8 cellular contexts compared by ENCODE assay signal in genomic region chr15:41827290-41827879, GRCh38. TPM values are rescaled to one million over a fixed set of nuclear protein-coding genes. Genes with fewer than 3 reads are reported as not detected.
DNase-seq lines count a peak whose midpoint lies in the region; ATAC-seq and TF ChIP-seq lines count a peak whose summit lies in the region.

No MANE protein-coding gene starts in this region.

- H3K27me3 ChIP-seq in esophagus (ENCODE audit: control insufficient read depth in 1 of 2, insufficient read depth in 2 of 2, low read length in 2 of 2) (no peaks in the 10 kb centered on the region), neutrophil (peaks cover 13% of the 10 kb centered on the region)

- 2 to 3% methylated on average over 35 to 37 of the region's 37 CpGs for WGBS in esophagus, 2 donors

- H3K27me3 Mint-ChIP-seq in WTC11 (ENCODE audit: low read depth) = no peaks in the 10 kb centered on the region

- H3K4me3 ChIP-seq in esophagus (ENCODE audit: low read depth in 1 of 2, low read length in 2 of 2) (peak overlapping the region; percentile 39 to 79), neutrophil (ENCODE audit: low read depth in 1 of 2, low read length in 1 of 2) (peak overlapping the region; percentile 93 to 96)

- POLR2A ChIA-PET in WTC11 (lab: Charles Lee) = interaction anchor here (0.8 to 3.5 kb wide), 3 partner anchors 11 to 53 kb away, joined by 4 to 15 read pairs (median 4); partner anchors contain the start of gene MAPKBP1

- H3K9me3 ChIP-seq in esophagus (ENCODE audit: control insufficient read depth in 2 of 2, insufficient read depth in 1 of 2, low read depth in 1 of 2, low read length in 1 of 2) (no peaks in the 10 kb centered on the region), neutrophil (no peaks in the 10 kb centered on the region)

- H3K9me3 Mint-ChIP-seq in WTC11 = no peaks in the 10 kb centered on the region

- H3K36me3 Mint-ChIP-seq in WTC11 = peaks cover 2% of the 10 kb centered on the region; the same call in 1 of the 2 replicates

- H3K4me1 ChIP-seq in esophagus (ENCODE audit: control insufficient read depth in 2 of 2, insufficient read depth in 2 of 2, low read length in 1 of 2) (peaks cover 2 to 29% of the 10 kb centered on the region in 2 donors), neutrophil (ENCODE audit: control insufficient read depth in 1 of 2, insufficient read depth in 1 of 2, low read depth in 1 of 2, low read length in 1 of 2) (peaks cover 22 to 25% of the 10 kb centered on the region in 2 experiments)

- DNase-seq in WTC11 (ENCODE audit: low spot score) (peak; percentile 55), RPMI8226 (no peak), SK-N-DZ (ENCODE audit: low spot score) (no peak), cortex of kidney (lab: John Stamatoyannopoulos, UW) (no peak)

- H3K27ac Mint-ChIP-seq in WTC11 = no peak overlapping the region

- peaks cover 7% of the 10 kb centered on the region for H3K4me1 Mint-ChIP-seq in WTC11

- H3K4me3 Mint-ChIP-seq in WTC11 = peak overlapping the region; percentile 92

- no peak for TF ChIP-seq CTCF in C4-2B (conservative IDR thresholded peaks at IDR 0.05)
- no peak for TF ChIP-seq CTCF in WTC11 (IDR thresholded peaks at IDR 0.05)
- no peak for TF ChIP-seq CTCF in neutrophil (IDR thresholded peaks at IDR 0.05)

- CTCF ChIA-PET in WTC11 (lab: Charles Lee) = interaction anchor here (0.8 to 3.9 kb wide), 12 partner anchors 18 to 361 kb away, joined by 3 to 56 read pairs (median 4); partner anchors contain the start of gene MAPKBP1

- H3K36me3 ChIP-seq in esophagus (ENCODE audit: control insufficient read depth in 2 of 2, insufficient read depth in 2 of 2, low read length in 1 of 2) (peaks cover 14 to 40% of the 10 kb centered on the region in 2 donors), neutrophil (peaks cover 33% of the 10 kb centered on the region)

- H3K27ac ChIP-seq in C4-2B = peak overlapping the region; percentile 78
- peak overlapping the region; percentile 72 to 82 for H3K27ac ChIP-seq in esophagus (ENCODE audit: low read depth in 2 of 2, low read length in 1 of 2)
- peak overlapping the region; percentile 70 for H3K27ac ChIP-seq in neutrophil

- ATAC-seq in HG02610 (IDR thresholded peaks at IDR 0.05; ENCODE audit: unreplicated experiment) = peak; percentile 16
- peak; percentile 23 for ATAC-seq in WTC11

TF ChIP-seq in WTC11, 78 proteins besides CTCF, POLR2A, EP300 and RAD21:
- no peak for TF ChIP-seq ATF6 (CRISPR knock-in tag; IDR thresholded peaks at IDR 0.05)
- TF ChIP-seq FOXP4 (CRISPR knock-in tag; IDR thresholded peaks at IDR 0.05) = 0 out of 2 replicates have a peak, but pooled peaks have one; percentile 32
- peak; percentile 18; the same call in 1 of the 2 replicates for TF ChIP-seq MAX (CRISPR knock-in tag; IDR thresholded peaks at IDR 0.05)
- 0 out of 2 replicates have a peak, but pooled peaks have one; percentile 48 for TF ChIP-seq ZNF232 (CRISPR knock-in tag; IDR thresholded peaks at IDR 0.05)
- no peak for TF ChIP-seq CDX4 (CRISPR knock-in tag; IDR thresholded peaks at IDR 0.05; ENCODE audit: borderline replicate concordance)
- TF ChIP-seq NR3C1 (CRISPR knock-in tag; conservative IDR thresholded peaks at IDR 0.05; ENCODE audit: low read depth) = no peak
- TF ChIP-seq ZNF423 (CRISPR knock-in tag; IDR thresholded peaks at IDR 0.05) = peak; percentile 28; the same call in 1 of the 2 replicates
- 0 out of 2 replicates have a peak, but pooled peaks have one; percentile 19 for TF ChIP-seq FOXP1 (CRISPR knock-in tag; IDR thresholded peaks at IDR 0.05; ENCODE audit: borderline replicate concordance)
- peak; percentile 21; the same call in 1 of the 2 replicates for TF ChIP-seq SP1 (CRISPR knock-in tag; conservative IDR thresholded peaks at IDR 0.05)
TF ChIP-seq in WTC11: peak in this region for 6.

RNA-seq across cellular contexts. Expression of gene JMJD7, which starts 0.5 kb away (rescaled TPM):
- total RNA-seq in WTC11 (2021) = 14.8 to 19.9 TPM (median 18.2 TPM) in 3 replicates
- polyA plus RNA-seq in esophagus = 10 to 100 TPM; 27.9 to 39.4 TPM
- polyA plus RNA-seq in SK-N-DZ (2014; cell fraction: cytosol; rRNA removed) = 9.5 and 10.0 TPM in 2 replicates
- polyA plus RNA-seq in SK-N-DZ (2014; cell fraction: nucleus; rRNA removed) = 25.2 and 26.4 TPM in 2 replicates

RNA-seq across cellular contexts. Expression of gene PLA2G4B, which starts 11.3 kb away (rescaled TPM):
- 5.5 to 11.0 TPM (median 7.9 TPM) in 3 replicates for total RNA-seq in WTC11 (2021)
- 10 to 100 TPM; 31.6 to 48.1 TPM for polyA plus RNA-seq in esophagus
- 1.4 and 1.7 TPM in 2 replicates for polyA plus RNA-seq in SK-N-DZ (2014; cell fraction: cytosol; rRNA removed)
- polyA plus RNA-seq in SK-N-DZ (2014; cell fraction: nucleus; rRNA removed) = 36.4 and 46.9 TPM in 2 replicates

RNA-seq across cellular contexts. Expression of gene MAPKBP1, which starts 53.1 kb away (rescaled TPM):
- total RNA-seq in WTC11 (2021) = 11.0 to 14.5 TPM (median 12.9 TPM) in 3 replicates
- 10 to 100 TPM; 11.9 to 57.3 TPM for polyA plus RNA-seq in esophagus
- 6.4 and 8.6 TPM in 2 replicates for polyA plus RNA-seq in SK-N-DZ (2014; cell fraction: cytosol; rRNA removed)
- polyA plus RNA-seq in SK-N-DZ (2014; cell fraction: nucleus; rRNA removed) = 20.7 and 31.7 TPM in 2 replicates
